In genomic region chr4:137181293-137181899, GRCh38 we compare ENCODE assay signal across 25 cellular contexts.
DNase-seq lines count a peak whose midpoint lies in the region; ATAC-seq, FAIRE-seq and TF ChIP-seq lines count a peak whose summit lies in the region.
"Had no signal": no experiment of that assay in that cellular context is flagged by ENCODE, and none has a peak within 500 bp of the region (broad histone marks: within the 10 kb centered on the region; RNA-seq: fewer than 3 reads in every experiment).

No MANE protein-coding gene starts in this region.

- in situ Hi-C loops in HepG2 (cut with HindIII; ENCODE audit: extremely low pct_ligation_motif_present, low pct_unique_long_range_greater_than_20kb) (no loop called here), K562 (cut with MboI) (no loop called here)

- H3K4me3 ChIP-seq in HepG2 (replicated peaks in 1 of 3; ENCODE audit: insufficient read depth in 1 of 3, low read depth in 2 of 3, low read length in 3 of 3) (no peak overlapping the region), right lobe of liver (no peak overlapping the region), SK-N-SH (ENCODE audit: low read depth in 2 of 2, low read length in 1 of 2) (no peak overlapping the region), K562 (no peak overlapping the region)
- H3K4me3 ChIP-seq: BLaER1 had no signal

- BruUV-seq in HepG2 (replicated peaks; lab: Mats Ljungman, UMichigan), result no TSS peak
- no TSS peak for BruUV-seq in K562 (replicated peaks; lab: Mats Ljungman, UMichigan)

- CTCF ChIA-PET in HepG2 (lab: Yijun Ruan, JAX; ENCODE audit: low intra/inter-chr PET ratio, low total read pairs) (no interaction called here), SK-N-SH (lab: Yijun Ruan, JAX) (no interaction called here), K562 (lab: Yijun Ruan, JAX; ENCODE audit: low intra/inter-chr PET ratio) (no interaction called here)

- H3K27ac ChIP-seq in HepG2 (ENCODE audit: extremely low read length, insufficient read depth, low read length) (no peak overlapping the region), right lobe of liver (no peak overlapping the region), SK-N-SH (ENCODE audit: low read depth in 2 of 2, low read length in 1 of 2) (no peak overlapping the region), K562 (ENCODE audit: extremely low read depth, low read depth, low read length) (no peak overlapping the region)
- H3K27ac ChIP-seq: 22Rv1, BLaER1 had no signal

- H3K4me2 ChIP-seq in HepG2 (ENCODE audit: low read depth, low read length) (no peak overlapping the region), SK-N-SH (no peak overlapping the region), K562 (ENCODE audit: insufficient read depth, low read length) (no peak overlapping the region)
- H3K4me2 ChIP-seq: BLaER1 had no signal

- DNase-seq in HepG2 (ENCODE audit: low spot score) (no peak), right lobe of liver (no peak), SK-N-SH (no peak), K562 (ENCODE audit: extremely low read depth in 1 of 4, low spot score in 3 of 4) (no peak), ureter (ENCODE audit: low spot score) (no peak), GDM1 (lab: John Stamatoyannopoulos, UW) (no peak)
- DNase-seq in effector CD4-positive, alpha-beta T cell, result no peak
- DNase-seq: ACHN; BE2C; C1 segment of cervical spinal cord; CD4-positive, alpha-beta memory T cell; CD4-positive, CD25-positive, alpha-beta regulatory T cell; CD8-positive, alpha-beta memory T cell; COR-L47; DMS 273 treated with DMSO at 0.1 percent for 48 hours; DMS153; DMS53; DMS79; DND-41; EL; GF-D8 had no signal

- peaks cover 4% of the 10 kb centered on the region for H3F3A ChIP-seq in SK-N-SH (replicated peaks; ENCODE audit: insufficient read depth)

- TF ChIP-seq RAD21 in HepG2 (CRISPR knock-in tag; IDR thresholded peaks at IDR 0.05), result no peak
- TF ChIP-seq RAD21 in SK-N-SH (IDR thresholded peaks at IDR 0.05; ENCODE audit: low read length), result no peak
- TF ChIP-seq RAD21 in K562 (CRISPR knock-in tag; conservative IDR thresholded peaks at IDR 0.05 in 1 of 2, IDR thresholded peaks at IDR 0.05 in 1 of 2), result no peak

- POLR2A ChIA-PET in HepG2 (lab: Yijun Ruan, JAX), result no interaction called here
- POLR2A ChIA-PET in SK-N-SH (lab: Yijun Ruan, JAX), result no interaction called here
- POLR2A ChIA-PET in K562 (lab: Yijun Ruan, JAX), result no interaction called here

- no peaks in the 10 kb centered on the region for H3K79me2 ChIP-seq in HepG2 (ENCODE audit: insufficient read depth, low read length)
- no peaks in the 10 kb centered on the region for H3K79me2 ChIP-seq in SK-N-SH (ENCODE audit: insufficient read depth)
- H3K79me2 ChIP-seq in K562 (ENCODE audit: control insufficient read depth, insufficient read depth, low read length), result no peaks in the 10 kb centered on the region

- no peaks in the 10 kb centered on the region for H3K9me1 ChIP-seq in K562 (ENCODE audit: control insufficient read depth, insufficient read depth, low read length)

- H3K9me2 ChIP-seq in SK-N-SH, result no peaks in the 10 kb centered on the region

- H4K20me1 ChIP-seq in HepG2 (ENCODE audit: insufficient read depth, low read length) (no peaks in the 10 kb centered on the region), SK-N-SH (ENCODE audit: insufficient read depth) (no peaks in the 10 kb centered on the region), K562 (replicated peaks; ENCODE audit: control insufficient read depth, insufficient read depth, low read length) (no peaks in the 10 kb centered on the region)
- H4K20me1 ChIP-seq: BLaER1 had no signal

- TF ChIP-seq EP300 in HepG2 (IDR thresholded peaks at IDR 0.05; ENCODE audit: low read depth in 2 of 2, low read length in 2 of 2) (no peak), HepG2 (CRISPR knock-in tag; IDR thresholded peaks at IDR 0.05; ENCODE audit: borderline replicate concordance) (no peak), SK-N-SH (IDR thresholded peaks at IDR 0.05; ENCODE audit: borderline replicate concordance in 1 of 2, low read depth in 1 of 2, low read length in 1 of 2) (peak in 1 of 2 experiments; percentile 25; a peak in 1 of 4 replicates), K562 (IDR thresholded peaks at IDR 0.05; ENCODE audit: low read length) (no peak)

- WGBS in HepG2 (ENCODE audit: low lambda C conversion rate), result 51% methylated on average over 1 of the region's 1 CpG
- WGBS in right lobe of liver (ENCODE audit: insufficient coverage, low coverage, low lambda C conversion rate, missing lambda C conversion rate), result 72% methylated on average over 1 of the region's 1 CpG
- WGBS in SK-N-SH (ENCODE audit: low lambda C conversion rate), result 69% methylated on average over 1 of the region's 1 CpG
- WGBS in K562 (ENCODE audit: insufficient coverage, low coverage, missing lambda C conversion rate), result 6% methylated on average over 1 of the region's 1 CpG

- no peak for ATAC-seq in HepG2
- no peak for ATAC-seq in right lobe of liver
- ATAC-seq in K562, result no peak

- no peak for TF ChIP-seq POLR2A in HepG2 (IDR thresholded peaks at IDR 0.05; ENCODE audit: insufficient read depth in 1 of 2, low read depth in 2 of 2, low read length in 2 of 2)
- TF ChIP-seq POLR2A in right lobe of liver (IDR thresholded peaks at IDR 0.05), result no peak
- TF ChIP-seq POLR2A in K562 (conservative IDR thresholded peaks at IDR 0.05), result no peak

- H3K9me3 ChIP-seq in HepG2 (ENCODE audit: low read length), result no peaks in the 10 kb centered on the region
- H3K9me3 ChIP-seq in right lobe of liver, result no peaks in the 10 kb centered on the region
- no peaks in the 10 kb centered on the region for H3K9me3 ChIP-seq in SK-N-SH
- H3K9me3 ChIP-seq in K562 (replicated peaks; ENCODE audit: control insufficient read depth, insufficient read depth, low read depth, low read length), result no peaks in the 10 kb centered on the region; the same call in 1 of the 2 replicates
- H3K9me3 ChIP-seq: BE2C, BLaER1 had no signal

- no peak overlapping the region for H2AFZ ChIP-seq in HepG2 (ENCODE audit: low read length)
- no peak overlapping the region for H2AFZ ChIP-seq in SK-N-SH (ENCODE audit: low read depth)
- H2AFZ ChIP-seq in K562 (ENCODE audit: low read depth, low read length), result no peak overlapping the region

- H3K9ac ChIP-seq in HepG2 (ENCODE audit: insufficient read depth, low read depth, low read length) (no peak overlapping the region), SK-N-SH (no peak overlapping the region), K562 (ENCODE audit: insufficient read depth in 1 of 2, low read depth in 2 of 2, low read length in 2 of 2) (no peak overlapping the region)
- H3K9ac ChIP-seq: BLaER1 had no signal

- intact Hi-C loops in HepG2 (cut with micrococcal nuclease; ENCODE audit: unreplicated experiment), result loop anchor here (1.0 kb wide), 1 partner anchor 12 kb away; no protein-coding TSS in a partner anchor
- intact Hi-C loops in right lobe of liver (cut with DNase I), result no loop called here
- intact Hi-C loops in K562 (cut with micrococcal nuclease), result no loop called here

- H3K4me1 ChIP-seq in HepG2 (ENCODE audit: insufficient read depth, low read length) (no peaks in the 10 kb centered on the region), right lobe of liver (no peaks in the 10 kb centered on the region), SK-N-SH (ENCODE audit: control insufficient read depth in 1 of 2, insufficient read depth in 2 of 2, low read depth in 1 of 2, low read length in 1 of 2) (no peaks in the 10 kb centered on the region), K562 (replicated peaks in 1 of 2; ENCODE audit: control insufficient read depth in 2 of 2, insufficient read depth in 2 of 2, low read length in 2 of 2) (no peaks in the 10 kb centered on the region)
- H3K4me1 ChIP-seq: BE2C, BLaER1 had no signal

- no peak for FAIRE-seq in HepG2 (lab: Jason Lieb, UNC)
- no peak for FAIRE-seq in K562 (lab: Jason Lieb, UNC)
- FAIRE-seq: GM12891, GM18507 had no signal

- H3K27me3 ChIP-seq in HepG2 (ENCODE audit: control insufficient read depth in 1 of 2, insufficient read depth in 2 of 2, low read length in 2 of 2), result no peaks in the 10 kb centered on the region
- H3K27me3 ChIP-seq in right lobe of liver, result no peaks in the 10 kb centered on the region
- H3K27me3 ChIP-seq in SK-N-SH (ENCODE audit: insufficient read depth), result no peaks in the 10 kb centered on the region
- no peaks in the 10 kb centered on the region for H3K27me3 ChIP-seq in K562 (ENCODE audit: control insufficient read depth in 2 of 2, insufficient read depth in 2 of 2, low read length in 2 of 2)
- H3K27me3 ChIP-seq: BE2C, BLaER1 had no signal

- H3K36me3 ChIP-seq in HepG2 (replicated peaks in 1 of 2; ENCODE audit: control insufficient read depth in 1 of 2, insufficient read depth in 2 of 2, low read length in 2 of 2), result no peaks in the 10 kb centered on the region
- H3K36me3 ChIP-seq in right lobe of liver, result no peaks in the 10 kb centered on the region
- no peaks in the 10 kb centered on the region for H3K36me3 ChIP-seq in SK-N-SH (replicated peaks in 1 of 2; ENCODE audit: control insufficient read depth in 1 of 2, insufficient read depth in 2 of 2, low read length in 1 of 2)
- H3K36me3 ChIP-seq in K562 (ENCODE audit: control insufficient read depth, insufficient read depth, low read length), result no peaks in the 10 kb centered on the region
- H3K36me3 ChIP-seq: BE2C, BLaER1 had no signal

- TF ChIP-seq CTCF in HepG2 (CRISPR knock-in tag; IDR thresholded peaks at IDR 0.05), result no peak
- no peak for TF ChIP-seq CTCF in right lobe of liver (IDR thresholded peaks at IDR 0.05)
- no peak for TF ChIP-seq CTCF in SK-N-SH (IDR thresholded peaks at IDR 0.05)
- no peak for TF ChIP-seq CTCF in K562 (IDR thresholded peaks at IDR 0.05 in 2 of 3, conservative IDR thresholded peaks at IDR 0.05 in 1 of 3; ENCODE audit: insufficient read depth in 2 of 3, low read depth in 1 of 3, low read length in 3 of 3)

TF ChIP-seq in HepG2, 621 proteins besides CTCF, POLR2A, EP300 and RAD21:
- no peak for TF ChIP-seq SMYD3 (CRISPR knock-in tag; IDR thresholded peaks at IDR 0.05)
- peak; percentile 45; the same call in 1 of the 2 replicates for TF ChIP-seq MAFF (IDR thresholded peaks at IDR 0.05; ENCODE audit: low read depth, low read length)
- peak; percentile 25 to 67; a peak in 2 of 4 replicates for TF ChIP-seq MAFK (conservative IDR thresholded peaks at IDR 0.05 in 1 of 2, IDR thresholded peaks at IDR 0.05 in 1 of 2; ENCODE audit: low read length in 2 of 2)
TF ChIP-seq in HepG2: peak in this region for 2.

TF ChIP-seq in K562, 482 proteins besides CTCF, POLR2A, EP300 and RAD21:
- TF ChIP-seq RBFOX2 (IDR thresholded peaks at IDR 0.05; ENCODE audit: low read depth, low read length) (no peak), MAFG (tag; conservative IDR thresholded peaks at IDR 0.05) (0 out of 2 replicates have a peak, but pooled peaks have one; percentile 12), ZNF316 (IDR thresholded peaks at IDR 0.05) (peak; percentile 65), ZNF76 (CRISPR knock-in tag; IDR thresholded peaks at IDR 0.05; ENCODE audit: borderline replicate concordance) (no peak)

Comparison
In these comparisons a context has a peak if more than half of its experiments do, and no peak if none do; other contexts are left out.
1. Of the 241 proteins assayed by ChIP-seq in both HepG2 and K562: peak only in HepG2: MAFF and MAFK; only in K562: MAFG; in both: none; in neither: 238.